Comparison of ENCODE assay signal across 8 cellular contexts in the genomic region with DNA sequence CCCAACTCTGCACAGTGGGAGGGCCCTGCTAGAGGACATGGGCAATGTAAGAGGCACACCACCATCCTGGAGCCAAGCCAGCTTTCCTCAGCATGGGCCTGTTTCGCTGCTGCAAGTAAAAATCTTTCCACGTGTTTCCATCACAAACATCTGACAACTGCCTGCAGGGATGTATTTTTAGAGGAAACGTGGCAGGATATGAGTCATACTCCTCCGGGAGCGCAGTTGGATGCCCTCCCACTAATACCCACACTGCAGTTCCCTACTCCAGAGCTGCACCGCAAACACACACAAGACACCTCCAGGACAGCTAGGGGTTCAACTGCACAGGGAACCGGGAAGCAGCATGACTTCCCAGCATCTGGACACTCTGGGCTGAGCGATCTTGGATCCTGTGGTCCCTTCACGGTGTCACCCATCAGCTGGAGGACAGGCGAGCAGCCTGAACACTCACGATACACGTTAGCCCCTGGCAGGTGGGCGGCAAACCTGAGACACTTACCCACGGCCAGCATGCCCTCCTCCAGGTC. TPM values are rescaled to one million over a fixed set of nuclear protein-coding genes. Genes with fewer than 3 reads are reported as not detected.
DNase-seq lines count a peak whose midpoint lies in the region; ATAC-seq and TF ChIP-seq lines count a peak whose summit lies in the region.

No MANE protein-coding gene starts in this region.

- TF ChIP-seq CTCF in brain microvascular endothelial cell (IDR thresholded peaks at IDR 0.05; ENCODE audit: low read depth, low read length, missing control alignments): no peak

- no peak overlapping the region for H3K4me3 ChIP-seq in brain microvascular endothelial cell (ENCODE audit: low read depth, low read length)
- no peak overlapping the region for H3K4me3 ChIP-seq in CD4-positive, alpha-beta memory T cell (ENCODE audit: low read length in 2 of 2)

- H3K36me3 Mint-ChIP-seq in CD4-positive, alpha-beta memory T cell: peaks cover 89 to 95% of the 10 kb centered on the region in 2 donors

- POLR2A ChIA-PET in CD4-positive, alpha-beta memory T cell (lab: Charles Lee; ENCODE audit: partially characterized antibody): no interaction called here

- H3K4me3 Mint-ChIP-seq in CD4-positive, alpha-beta memory T cell: no peak overlapping the region

- no peaks in the 10 kb centered on the region for H3K9me3 ChIP-seq in CD4-positive, alpha-beta memory T cell (ENCODE audit: control insufficient read depth in 1 of 2, low read length in 2 of 2)

- H3K36me3 ChIP-seq in brain microvascular endothelial cell (replicated peaks): peaks cover 86% of the 10 kb centered on the region
- peaks cover 94% of the 10 kb centered on the region for H3K36me3 ChIP-seq in CD4-positive, alpha-beta memory T cell (ENCODE audit: insufficient read depth, low read length)

- CTCF ChIA-PET in CD4-positive, alpha-beta memory T cell (lab: Charles Lee; ENCODE audit: partially characterized antibody): interaction anchor here (1.3 kb wide), 1 partner anchor 10 kb away, joined by 3 read pairs; no protein-coding TSS in a partner anchor

- no peaks in the 10 kb centered on the region for H3K9me3 Mint-ChIP-seq in CD4-positive, alpha-beta memory T cell

- in situ Hi-C loops in brain microvascular endothelial cell (cut with HindIII; ENCODE audit: low pct_ligation_motif_present, low sequenced_read_pairs): no loop called here

- H3K27ac Mint-ChIP-seq in CD4-positive, alpha-beta memory T cell: peak overlapping the region in 3 of 7 donors; percentile 68 to 72 (median 70)

- H3K27me3 Mint-ChIP-seq in CD4-positive, alpha-beta memory T cell: no peaks in the 10 kb centered on the region

- DNase-seq in DMS153 (lab: John Stamatoyannopoulos, UW) (peak; percentile 89), NCI-H2196 treated with DMSO at 0.1 percent for 48 hours (lab: John Stamatoyannopoulos, UW; ENCODE audit: unreplicated experiment) (peak; percentile 39), brain microvascular endothelial cell (peak; percentile 95), kidney glomerular epithelial cell (lab: John Stamatoyannopoulos, UW) (peak; percentile 89), superior temporal gyrus (ENCODE audit: extremely low spot score) (peak; percentile 76)
- no peak for DNase-seq in CD4-positive, alpha-beta memory T cell
- DNase-seq in stimulated activated CD4-positive, alpha-beta T cell treated with anti-CD3 and anti-CD28 coated beads, Interleukin-2, amount 100 ng/mL, for 48 hours: no peak

- H3K27me3 ChIP-seq in brain microvascular endothelial cell (replicated peaks): no peaks in the 10 kb centered on the region
- no peaks in the 10 kb centered on the region for H3K27me3 ChIP-seq in CD4-positive, alpha-beta memory T cell (ENCODE audit: insufficient read depth, low read length)

- peak overlapping the region; percentile 66 for H3K27ac ChIP-seq in brain microvascular endothelial cell
- no peak overlapping the region for H3K27ac ChIP-seq in CD4-positive, alpha-beta memory T cell (ENCODE audit: low read depth, low read length)

- no peaks in the 10 kb centered on the region for H3K4me1 ChIP-seq in CD4-positive, alpha-beta memory T cell (ENCODE audit: insufficient read depth, low read length)

- intact Hi-C loops in CD4-positive, alpha-beta memory T cell (cut with micrococcal nuclease): no loop called here

- H3K4me1 Mint-ChIP-seq in CD4-positive, alpha-beta memory T cell: peaks cover 0 to 26% (median 2%) of the 10 kb centered on the region in 4 donors

- no peak for ATAC-seq in GM18520 (IDR thresholded peaks at IDR 0.05; ENCODE audit: unreplicated experiment)

RNA-seq across cellular contexts. Expression of gene PLAC9, which starts 26.1 kb away (rescaled TPM):
- total RNA-seq in CD4-positive, alpha-beta memory T cell: not detected
- under 1 TPM in 1 of 2 donors, not detected in 1; 0.81 TPM for polyA plus RNA-seq in CD4-positive, alpha-beta memory T cell

RNA-seq across cellular contexts. Expression of gene ANXA11, which starts 46.7 kb away (rescaled TPM):
- total RNA-seq in CD4-positive, alpha-beta memory T cell: 100 to 1,000 TPM; 202 to 211 TPM
- polyA plus RNA-seq in CD4-positive, alpha-beta memory T cell: 100 to 1,000 TPM; 173 to 342 TPM

Comparison
In these comparisons a context has a peak if more than half of its experiments do, and no peak if none do; other contexts are left out.
1. DNase-seq: peak in DMS153 (single experiment), NCI-H2196 treated with DMSO at 0.1 percent for 48 hours (single experiment), brain microvascular endothelial cell (single experiment), kidney glomerular epithelial cell (single experiment) and superior temporal gyrus (single experiment); none in CD4-positive, alpha-beta memory T cell (0 of 5) and stimulated activated CD4-positive, alpha-beta T cell treated with anti-CD3 and anti-CD28 coated beads, Interleukin-2, amount 100 ng/mL, for 48 hours (0 of 2).